Comparison of ENCODE assay signal across 8 cellular contexts in the genomic region with DNA sequence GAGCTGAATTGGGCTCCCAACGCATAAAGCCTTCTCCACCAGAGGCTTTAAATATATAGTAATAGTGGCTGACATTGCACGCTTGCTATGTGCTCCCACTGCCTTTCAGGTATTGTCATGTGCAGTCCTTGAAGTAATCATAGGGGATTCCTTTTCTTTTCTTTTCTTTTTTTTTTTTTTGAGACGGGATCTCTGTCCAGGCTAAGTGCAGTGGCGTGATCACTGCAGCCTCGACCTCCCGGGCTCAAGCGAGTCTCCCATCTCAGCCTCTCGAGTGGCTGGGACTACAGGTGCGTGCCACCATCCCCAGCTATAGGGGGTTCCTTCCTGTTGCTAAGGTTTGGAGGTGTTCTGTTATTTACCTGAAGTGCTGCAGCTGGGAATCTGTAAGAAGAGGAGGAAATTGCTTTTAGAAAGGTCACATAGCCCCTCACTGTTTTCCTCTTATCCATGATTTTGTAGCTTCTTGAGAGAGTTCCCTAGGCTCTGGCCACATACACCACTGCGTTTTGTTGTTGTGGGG. TPM values are rescaled to one million over a fixed set of nuclear protein-coding genes. Genes with fewer than 3 reads are reported as not detected.
DNase-seq lines count a peak whose midpoint lies in the region; ATAC-seq, FAIRE-seq and TF ChIP-seq lines count a peak whose summit lies in the region.

No MANE protein-coding gene starts in this region.

- H3K4me1 ChIP-seq in ACC112 (ENCODE audit: control insufficient read depth, insufficient read depth, low read length, unreplicated experiment): peaks cover 41% of the 10 kb centered on the region

- H3K9me3 Mint-ChIP-seq in naive B cell: peaks cover 0 to 1% (median 0%) of the 10 kb centered on the region in 7 donors

- peak overlapping the region; percentile 98 for H3K4me3 ChIP-seq in ACC112 (ENCODE audit: low read depth, low read length)
- peak overlapping the region; percentile 84 for H3K4me3 ChIP-seq in coronary artery

- no peak overlapping the region for H2AFZ ChIP-seq in ACC112 (ENCODE audit: low read length, unreplicated experiment)

- peak overlapping the region; percentile 85 for H3K27ac ChIP-seq in ACC112 (ENCODE audit: low read depth, low read length)
- peak overlapping the region; percentile 78 for H3K27ac ChIP-seq in KOPT-K1 (ENCODE audit: low read depth, low read length, poor library complexity, severe bottlenecking)
- peak overlapping the region; percentile 81 to 92 for H3K27ac ChIP-seq in coronary artery

- TF ChIP-seq POLR2A in H54 (IDR thresholded peaks at IDR 0.05; ENCODE audit: low read depth, low read length): no peak

- peak overlapping the region; percentile 96 to 98 (median 98) for H3K27ac Mint-ChIP-seq in naive B cell

- H3K27me3 Mint-ChIP-seq in naive B cell: no peaks in the 10 kb centered on the region

- H3K36me3 ChIP-seq in ACC112 (ENCODE audit: insufficient read depth, low read length): peaks cover 26% of the 10 kb centered on the region
- peaks cover 70% of the 10 kb centered on the region for H3K36me3 ChIP-seq in KOPT-K1 (ENCODE audit: insufficient read depth, low read length)

- H3K4me1 Mint-ChIP-seq in naive B cell: peaks cover 29 to 43% (median 37%) of the 10 kb centered on the region in 3 donors

- no peak for TF ChIP-seq CTCF in coronary artery (IDR thresholded peaks at IDR 0.05)

- no peaks in the 10 kb centered on the region for H3K27me3 ChIP-seq in ACC112 (ENCODE audit: insufficient read depth, low read length)

- peak overlapping the region; percentile 89 to 98 (median 92) for H3K4me3 Mint-ChIP-seq in naive B cell

- H3K36me3 Mint-ChIP-seq in naive B cell: no peaks in the 10 kb centered on the region

- DNase-seq in coronary artery (ENCODE audit: low spot score) (no peak), naive B cell (no peak), H54 (ENCODE audit: insufficient read length, low spot score) (no peak)
- no peak for DNase-seq in stimulated activated CD8-positive, alpha-beta memory T cell treated with anti-CD3 and anti-CD28 coated beads, Interleukin-4, amount 100 ng/mL, for 48 hours

- ATAC-seq in naive B cell (ENCODE audit: low read depth in 2 of 2) (no peak), HG03469 (IDR thresholded peaks at IDR 0.05; ENCODE audit: unreplicated experiment) (no peak), HG02678 (IDR thresholded peaks at IDR 0.05; ENCODE audit: unreplicated experiment) (no peak)

- FAIRE-seq in H54 (lab: Jason Lieb, UNC): no peak

- peaks cover 31% of the 10 kb centered on the region for H3K79me2 ChIP-seq in ACC112 (ENCODE audit: control insufficient read depth, insufficient read depth, low read length, unreplicated experiment)

- no peaks in the 10 kb centered on the region for H3K9me3 ChIP-seq in KOPT-K1 (ENCODE audit: insufficient read depth, low read length, poor library complexity, severe bottlenecking)

RNA-seq across cellular contexts. Expression of gene RPL27, which starts 0.8 kb away (rescaled TPM):
- polyA plus RNA-seq in naive B cell (ENCODE audit: low read depth in 6 of 6): 1,000 to 10,000 TPM; 1,305 to 2,435 (median 1,972) TPM

RNA-seq across cellular contexts. Expression of gene IFI35, which starts 7.5 kb away (rescaled TPM):
- 10 to 100 TPM; 47.6 to 83.6 (median 59.1) TPM for polyA plus RNA-seq in naive B cell (ENCODE audit: low read depth in 6 of 6)

RNA-seq across cellular contexts. Expression of gene RUNDC1, which starts 18.7 kb away (rescaled TPM):
- polyA plus RNA-seq in naive B cell (ENCODE audit: low read depth in 6 of 6): 10 to 100 TPM; 15.3 to 39.6 (median 26.2) TPM

RNA-seq across cellular contexts. Expression of gene PTGES3L, which starts 19.2 kb away (rescaled TPM):
- under 1 TPM in 3 of 6 donors, not detected in 3; 0.33 to 0.47 (median 0.45) TPM for polyA plus RNA-seq in naive B cell (ENCODE audit: low read depth in 6 of 6)

RNA-seq across cellular contexts. Expression of gene VAT1, which starts 23.1 kb away (rescaled TPM):
- polyA plus RNA-seq in naive B cell (ENCODE audit: low read depth in 6 of 6): 10 to 100 TPM; 63.2 to 76.5 (median 74.6) TPM
